Comparison of ENCODE assay signal across 14 cellular contexts in genomic region chr18:34225218-34225553, GRCh38. TPM values are rescaled to one million over a fixed set of nuclear protein-coding genes. Genes with fewer than 3 reads are reported as not detected.
DNase-seq lines count a peak whose midpoint lies in the region; ATAC-seq and TF ChIP-seq lines count a peak whose summit lies in the region.
"Had no signal": no experiment of that assay in that cellular context is flagged by ENCODE, and none has a peak within 500 bp of the region (broad histone marks: within the 10 kb centered on the region; RNA-seq: fewer than 3 reads in every experiment).

No MANE protein-coding gene starts in this region.

- CTCF ChIA-PET in AG04449 (lab: Yijun Ruan, JAX) (interaction anchor here (1.3 kb wide), 1 partner anchor 102 kb away, joined by 6 read pairs; no protein-coding TSS in a partner anchor), T-cell (lab: Charles Lee) (no interaction called here)

- peaks cover 15% of the 10 kb centered on the region for H3K27me3 Mint-ChIP-seq in endothelial cell (ENCODE audit: unreplicated experiment)
- H3K27me3 Mint-ChIP-seq in T-cell, result peaks cover 20 to 28% of the 10 kb centered on the region in 2 donors

- no peak overlapping the region for H2AFZ ChIP-seq in parathyroid adenoma

- H3K4me3 Mint-ChIP-seq in endothelial cell (ENCODE audit: unreplicated experiment) (peak overlapping the region; percentile 82), T-cell (no peak overlapping the region)
- H3K4me3 Mint-ChIP-seq: central memory CD8-positive, alpha-beta T cell had no signal

- peak overlapping the region; percentile 90 for H3K4me2 ChIP-seq in parathyroid adenoma (ENCODE audit: low read length)
- H3K4me2 ChIP-seq: BLaER1 had no signal

- H3K9me3 Mint-ChIP-seq in endothelial cell (ENCODE audit: unreplicated experiment), result no peaks in the 10 kb centered on the region
- peaks cover 0 to 6% (median 6%) of the 10 kb centered on the region in 3 donors for H3K9me3 Mint-ChIP-seq in T-cell

- H3K27ac ChIP-seq in RWPE2 (ENCODE audit: poor library complexity, severe bottlenecking) (no peak overlapping the region), parathyroid adenoma (no peak overlapping the region)
- H3K27ac ChIP-seq: BLaER1 had no signal

- H3K4me1 Mint-ChIP-seq in endothelial cell (ENCODE audit: unreplicated experiment) (peaks cover 11% of the 10 kb centered on the region), T-cell (peaks cover 0 to 2% (median 0%) of the 10 kb centered on the region in 3 donors)
- H3K4me1 Mint-ChIP-seq: central memory CD8-positive, alpha-beta T cell had no signal

- H3K9ac ChIP-seq in parathyroid adenoma, result no peak overlapping the region
- H3K9ac ChIP-seq: BLaER1 had no signal

- no peak overlapping the region for H3K27ac Mint-ChIP-seq in endothelial cell (ENCODE audit: unreplicated experiment)
- no peak overlapping the region for H3K27ac Mint-ChIP-seq in T-cell

- H3K4me1 ChIP-seq in RWPE2 (ENCODE audit: insufficient read depth, poor library complexity, severe bottlenecking) (no peaks in the 10 kb centered on the region), parathyroid adenoma (no peaks in the 10 kb centered on the region)
- H3K4me1 ChIP-seq: BLaER1 had no signal

- no peaks in the 10 kb centered on the region for H3K79me2 ChIP-seq in parathyroid adenoma

- TF ChIP-seq CTCF in AG04449 (IDR thresholded peaks at IDR 0.05; ENCODE audit: insufficient read depth, low read length, missing control alignments) (no peak), RWPE2 (IDR thresholded peaks at IDR 0.05; ENCODE audit: poor library complexity, severe bottlenecking) (peak; percentile 14), endothelial cell (IDR thresholded peaks at IDR 0.05; ENCODE audit: unreplicated experiment) (no peak), parathyroid adenoma (IDR thresholded peaks at IDR 0.05) (no peak)

- H3K36me3 ChIP-seq in RWPE2 (ENCODE audit: low read depth), result no peaks in the 10 kb centered on the region
- H3K36me3 ChIP-seq in parathyroid adenoma (ENCODE audit: control insufficient read depth, insufficient read depth, low read length), result no peaks in the 10 kb centered on the region
- H3K36me3 ChIP-seq: BLaER1 had no signal

- peak overlapping the region; percentile 4; the same call in 1 of the 2 replicates for H3K4me3 ChIP-seq in AG04449 (ENCODE audit: low read depth, low read length)
- no peak overlapping the region for H3K4me3 ChIP-seq in RWPE2 (ENCODE audit: severe bottlenecking)
- H3K4me3 ChIP-seq in parathyroid adenoma (ENCODE audit: low read depth, low read length), result no peak overlapping the region
- H3K4me3 ChIP-seq: BLaER1, GM12878 had no signal

- peaks cover 82% of the 10 kb centered on the region for H3K27me3 ChIP-seq in RWPE2 (ENCODE audit: insufficient read depth, poor library complexity, severe bottlenecking)
- no peaks in the 10 kb centered on the region for H3K27me3 ChIP-seq in parathyroid adenoma (ENCODE audit: control insufficient read depth, insufficient read depth, low read length)
- H3K27me3 ChIP-seq: BLaER1 had no signal

- POLR2A ChIA-PET in AG04449 (lab: Yijun Ruan, JAX), result no interaction called here
- POLR2A ChIA-PET in T-cell (lab: Charles Lee), result no interaction called here

- H3K9me3 ChIP-seq in RWPE2 (ENCODE audit: severe bottlenecking) (no peaks in the 10 kb centered on the region), parathyroid adenoma (ENCODE audit: control insufficient read depth, low read length) (no peaks in the 10 kb centered on the region)

- ATAC-seq in RWPE2 (ENCODE audit: low read depth) (no peak), T-cell (replicated peaks in 1 of 4) (no peak), GM19351 (IDR thresholded peaks at IDR 0.05; ENCODE audit: unreplicated experiment) (no peak)

- DNase-seq in AG04449 (ENCODE audit: low read depth, low spot score), result no peak
- no peak for DNase-seq in RWPE2 (ENCODE audit: low spot score)
- DNase-seq in endothelial cell (ENCODE audit: low spot score), result no peak
- DNase-seq in DMS153 treated with DMSO at 0.1 percent for 48 hours (lab: John Stamatoyannopoulos, UW; ENCODE audit: unreplicated experiment), result no peak
- no peak for DNase-seq in T-cell
- DNase-seq in effector CD8-positive, alpha-beta T cell (lab: John Stamatoyannopoulos, UW), result no peak
- DNase-seq: Karpas-422 had no signal

- H3K36me3 Mint-ChIP-seq in endothelial cell (ENCODE audit: low read depth, unreplicated experiment) (no peaks in the 10 kb centered on the region), T-cell (no peaks in the 10 kb centered on the region)

RNA-seq across cellular contexts. Expression of gene NOL4, which starts 0.5 kb away (rescaled TPM):
- total RNA-seq in endothelial cell (ENCODE audit: unreplicated experiment), result 0.67 TPM
- not detected for total RNA-seq in T-cell
- total RNA-seq: activated CD8-positive, alpha-beta memory T cell treated with anti-CD3 and anti-CD28 coated beads for 36 hours; lung microvascular endothelial cell had no signal
